Comparison of ENCODE assay signal across 7 cellular contexts in genomic region chr1:240976685-240977084, GRCh38.
"Had no signal": no experiment of that assay in that cellular context is flagged by ENCODE, and none has a peak within 500 bp of the region (broad histone marks: within the 10 kb centered on the region; RNA-seq: fewer than 3 reads in every experiment).

No MANE protein-coding gene starts in this region.

- ATAC-seq: HepG2 had no signal

- FAIRE-seq: HepG2, HTR-8/SVneo had no signal

- H3K9ac ChIP-seq: KMS-11 had no signal

- DNase-seq: IMR-90, KBM-7, KG1 had no signal

- H3K27ac ChIP-seq: HL-60, KMS-11 had no signal

- H3K4me2 ChIP-seq: KMS-11 had no signal
